In genomic region chr11:67372232-67372992, GRCh38 we compare ENCODE assay signal across 6 cellular contexts. TPM values are rescaled to one million over a fixed set of nuclear protein-coding genes. Genes with fewer than 3 reads are reported as not detected.
DNase-seq lines count a peak whose midpoint lies in the region; ATAC-seq and TF ChIP-seq lines count a peak whose summit lies in the region.

No MANE protein-coding gene starts in this region.

- TF ChIP-seq POLR2A in GM18505 (IDR thresholded peaks at IDR 0.05; ENCODE audit: borderline replicate concordance, extremely low read depth, insufficient read depth, insufficient read length) = no peak

- DNase-seq in DMS53 (lab: John Stamatoyannopoulos, UW) (peak; percentile 66), DMS53 treated with DMSO at 0.1 percent for 48 hours (lab: John Stamatoyannopoulos, UW; ENCODE audit: unreplicated experiment) (no peak), foreskin keratinocyte (no peak)

- H3K27ac ChIP-seq in foreskin keratinocyte = peak overlapping the region; percentile 84
- H3K27ac ChIP-seq in subcutaneous abdominal adipose tissue (ENCODE audit: low read depth, low read length) = peak overlapping the region; percentile 50

- no peaks in the 10 kb centered on the region for H3K36me3 ChIP-seq in subcutaneous abdominal adipose tissue (ENCODE audit: control insufficient read depth in 5 of 5, insufficient read depth in 5 of 5, low read length in 5 of 5)

- no peaks in the 10 kb centered on the region for H3K27me3 ChIP-seq in foreskin keratinocyte
- peaks cover 0 to 12% (median 8%) of the 10 kb centered on the region in 5 donors for H3K27me3 ChIP-seq in subcutaneous abdominal adipose tissue (ENCODE audit: control insufficient read depth in 5 of 5, insufficient read depth in 4 of 5, low read length in 5 of 5)

- H3K4me1 ChIP-seq in foreskin keratinocyte (peaks cover 11% of the 10 kb centered on the region), subcutaneous abdominal adipose tissue (ENCODE audit: control insufficient read depth in 5 of 5, insufficient read depth in 5 of 5, low read length in 5 of 5) (peaks cover 6 to 40% (median 28%) of the 10 kb centered on the region in 5 donors)

- no peaks in the 10 kb centered on the region for H3K9me3 ChIP-seq in subcutaneous abdominal adipose tissue (ENCODE audit: control insufficient read depth in 5 of 5, low read length in 5 of 5)

- ATAC-seq in foreskin keratinocyte (no peak), GM18505 (IDR thresholded peaks at IDR 0.05; ENCODE audit: unreplicated experiment) (no peak), GM18858 (IDR thresholded peaks at IDR 0.05; ENCODE audit: unreplicated experiment) (no peak)

- H3K4me3 ChIP-seq in subcutaneous abdominal adipose tissue (ENCODE audit: low read depth in 1 of 5, low read length in 5 of 5) = peak overlapping the region in 4 of 5 donors; percentile 55 to 69 (median 60)

- TF ChIP-seq CTCF in foreskin keratinocyte (conservative IDR thresholded peaks at IDR 0.05) = no peak

- peak overlapping the region in 4 of 5 donors; percentile 52 to 79 (median 57) for H3K9ac ChIP-seq in subcutaneous abdominal adipose tissue (ENCODE audit: low read length in 5 of 5)

RNA-seq across cellular contexts. Expression of gene CLCF1, which starts 1.0 kb away (rescaled TPM):
- 1.6 and 1.9 TPM in 2 replicates for total RNA-seq in foreskin keratinocyte
- 1.9 and 2.2 TPM in 2 replicates for polyA plus RNA-seq in foreskin keratinocyte

RNA-seq across cellular contexts. Expression of gene POLD4, which starts 19.1 kb away (rescaled TPM):
- total RNA-seq in foreskin keratinocyte = 41.5 and 50.5 TPM in 2 replicates
- polyA plus RNA-seq in foreskin keratinocyte = 83.2 and 107 TPM in 2 replicates

RNA-seq across cellular contexts. Expression of gene RAD9A, which starts 19.4 kb away (rescaled TPM):
- total RNA-seq in foreskin keratinocyte = 9.2 and 10.0 TPM in 2 replicates
- 13.4 and 14.1 TPM in 2 replicates for polyA plus RNA-seq in foreskin keratinocyte

RNA-seq across cellular contexts. Expression of gene PPP1CA, which starts 29.2 kb away (rescaled TPM):
- 205 and 207 TPM in 2 replicates for total RNA-seq in foreskin keratinocyte
- 235 and 239 TPM in 2 replicates for polyA plus RNA-seq in foreskin keratinocyte

RNA-seq across cellular contexts. Expression of gene TBC1D10C, which starts 31.5 kb away (rescaled TPM):
- total RNA-seq in foreskin keratinocyte = not detected in 2 replicates
- not detected in 2 replicates for polyA plus RNA-seq in foreskin keratinocyte
